In genomic region chr13:100694722-100695644, GRCh38 we compare ENCODE assay signal across 11 cellular contexts. TPM values are rescaled to one million over a fixed set of nuclear protein-coding genes. Genes with fewer than 3 reads are reported as not detected.
DNase-seq lines count a peak whose midpoint lies in the region; ATAC-seq, FAIRE-seq and TF ChIP-seq lines count a peak whose summit lies in the region.
"Had no signal": no experiment of that assay in that cellular context is flagged by ENCODE, and none has a peak within 500 bp of the region (broad histone marks: within the 10 kb centered on the region; RNA-seq: fewer than 3 reads in every experiment).

No MANE protein-coding gene starts in this region.

- no peaks in the 10 kb centered on the region for H3K79me2 ChIP-seq in PC-3 (ENCODE audit: low read length)

- no peaks in the 10 kb centered on the region for H3K27me3 ChIP-seq in PC-3 (ENCODE audit: low read length)
- no peaks in the 10 kb centered on the region for H3K27me3 ChIP-seq in foreskin keratinocyte
- peaks cover 0 to 3% of the 10 kb centered on the region in 2 donors for H3K27me3 ChIP-seq in small intestine (ENCODE audit: control insufficient read depth in 2 of 2, insufficient read depth in 2 of 2, low read length in 2 of 2)
- no peaks in the 10 kb centered on the region for H3K27me3 ChIP-seq in vagina

- H3K9me2 ChIP-seq in PC-3 (replicated peaks; ENCODE audit: low read length): no peaks in the 10 kb centered on the region

- TF ChIP-seq CTCF in PC-3 (conservative IDR thresholded peaks at IDR 0.05; ENCODE audit: low read depth, low read length) (peak; percentile 52), foreskin keratinocyte (conservative IDR thresholded peaks at IDR 0.05) (peak; percentile 60), vagina (IDR thresholded peaks at IDR 0.05) (no peak)

- H3K36me3 ChIP-seq in PC-3 (ENCODE audit: low read depth, low read length) (no peaks in the 10 kb centered on the region), small intestine (ENCODE audit: control insufficient read depth in 2 of 2, insufficient read depth in 2 of 2, low read length in 2 of 2) (no peaks in the 10 kb centered on the region), vagina (no peaks in the 10 kb centered on the region)

- no peaks in the 10 kb centered on the region for H3K4me1 Mint-ChIP-seq in activated T-helper 2 cell treated with anti-CD3 and anti-CD28 coated beads, Interferon-gamma antibody, Interleukin-2, Interleukin-4, amounts not matched to agents 10 μg/mL and 5 μg/mL and 100 μg/mL, durations not matched to agents 14 hours and 24 hours and 36 hours (ENCODE audit: low read depth)

- CTCF ChIA-PET in PC-3 (lab: Charles Lee): no interaction called here

- no peak for TF ChIP-seq POLR2A in vagina (IDR thresholded peaks at IDR 0.05)

- intact Hi-C loops in PC-3 (cut with micrococcal nuclease): no loop called here
- intact Hi-C loops in vagina (cut with DNase I): no loop called here
- intact Hi-C loops in activated T-helper 2 cell treated with anti-CD3 and anti-CD28 coated beads, Interferon-gamma antibody, Interleukin-2, Interleukin-4, amounts not matched to agents 10 μg/mL and 5 μg/mL and 100 μg/mL, durations not matched to agents 14 hours and 24 hours and 36 hours (cut with micrococcal nuclease): no loop called here

- no TSS peak for BruUV-seq in PC-3 (replicated peaks; lab: Mats Ljungman, UMichigan)

- no peak overlapping the region for H3K9ac ChIP-seq in PC-3 (ENCODE audit: low read length)

- H3K4me3 Mint-ChIP-seq in activated T-helper 2 cell treated with anti-CD3 and anti-CD28 coated beads, Interferon-gamma antibody, Interleukin-2, Interleukin-4, amounts not matched to agents 10 μg/mL and 5 μg/mL and 100 μg/mL, durations not matched to agents 14 hours and 24 hours and 36 hours (ENCODE audit: low read depth): no peak overlapping the region
- H3K4me3 Mint-ChIP-seq: natural killer cell treated with Interleukin-12 subunit alpha and Interleukin-12 subunit beta and Interleukin-15 and Interleukin-18, amount 100 ng/mL, for 72 hours had no signal

- no peak overlapping the region for H3K27ac Mint-ChIP-seq in activated T-helper 2 cell treated with anti-CD3 and anti-CD28 coated beads, Interferon-gamma antibody, Interleukin-2, Interleukin-4, amounts not matched to agents 10 μg/mL and 5 μg/mL and 100 μg/mL, durations not matched to agents 14 hours and 24 hours and 36 hours
- H3K27ac Mint-ChIP-seq: natural killer cell treated with Interleukin-12 subunit alpha and Interleukin-12 subunit beta and Interleukin-15 and Interleukin-18, amount 100 ng/mL, for 72 hours had no signal

- POLR2A ChIA-PET in PC-3 (lab: Charles Lee; ENCODE audit: unreplicated experiment): no interaction called here

- FAIRE-seq in small intestine (lab: Jason Lieb, UNC): no peak
- FAIRE-seq: A204.1, TTC549 had no signal

- H3K4me1 ChIP-seq in PC-3 (ENCODE audit: insufficient read depth, low read length) (no peaks in the 10 kb centered on the region; the same call in 1 of the 2 replicates), foreskin keratinocyte (no peaks in the 10 kb centered on the region), small intestine (ENCODE audit: control insufficient read depth in 2 of 2, insufficient read depth in 1 of 2, low read depth in 1 of 2, low read length in 1 of 2) (no peaks in the 10 kb centered on the region), vagina (no peaks in the 10 kb centered on the region)

- H4K20me1 ChIP-seq in PC-3 (ENCODE audit: low read length): no peaks in the 10 kb centered on the region

- no peaks in the 10 kb centered on the region for H3F3A ChIP-seq in PC-3 (ENCODE audit: low read length, unreplicated experiment)

- H3K4me2 ChIP-seq in PC-3 (ENCODE audit: low read length): no peak overlapping the region

- no peaks in the 10 kb centered on the region for H3K9me3 ChIP-seq in PC-3 (ENCODE audit: low read length)
- H3K9me3 ChIP-seq in small intestine (ENCODE audit: control insufficient read depth, low read depth): no peaks in the 10 kb centered on the region
- H3K9me3 ChIP-seq in vagina: no peaks in the 10 kb centered on the region

- peak; percentile 22 for DNase-seq in DMS 273 (lab: John Stamatoyannopoulos, UW; ENCODE audit: unreplicated experiment)
- no peak for DNase-seq in DMS 273 treated with DMSO at 0.1 percent for 48 hours (lab: John Stamatoyannopoulos, UW)
- DNase-seq in PC-3: peak; percentile 58
- peak in 1 of 2 donors; percentile 14 for DNase-seq in foreskin keratinocyte
- DNase-seq in small intestine: peak; percentile 49
- DNase-seq in vagina (ENCODE audit: extremely low spot score in 2 of 2): no peak
- DNase-seq in activated T-helper 2 cell treated with anti-CD3 and anti-CD28 coated beads, Interferon-gamma antibody, Interleukin-2, Interleukin-4, amounts not matched to agents 10 μg/mL and 5 μg/mL and 100 μg/mL, durations not matched to agents 14 hours and 24 hours and 36 hours (ENCODE audit: low spot score): no peak
- no peak for DNase-seq in NCI-H2171 treated with DMSO at 0.1 percent for 48 hours (lab: John Stamatoyannopoulos, UW)

- H3K27ac ChIP-seq in PC-3 (ENCODE audit: low read length): no peak overlapping the region
- H3K27ac ChIP-seq in foreskin keratinocyte: no peak overlapping the region
- H3K27ac ChIP-seq in small intestine (ENCODE audit: low read depth in 1 of 2, low read length in 1 of 2): no peak overlapping the region
- H3K27ac ChIP-seq in vagina: no peak overlapping the region

- no peaks in the 10 kb centered on the region for H3K36me3 Mint-ChIP-seq in activated T-helper 2 cell treated with anti-CD3 and anti-CD28 coated beads, Interferon-gamma antibody, Interleukin-2, Interleukin-4, amounts not matched to agents 10 μg/mL and 5 μg/mL and 100 μg/mL, durations not matched to agents 14 hours and 24 hours and 36 hours (ENCODE audit: low read depth)
- H3K36me3 Mint-ChIP-seq: natural killer cell treated with Interleukin-12 subunit alpha and Interleukin-12 subunit beta and Interleukin-15 and Interleukin-18, amount 100 ng/mL, for 72 hours had no signal

- peak; percentile 78 for ATAC-seq in PC-3
- peak; percentile 85 for ATAC-seq in foreskin keratinocyte

- H3K4me3 ChIP-seq in PC-3 (ENCODE audit: low read length): no peak overlapping the region
- H3K4me3 ChIP-seq in small intestine (ENCODE audit: low read depth in 1 of 2, low read length in 2 of 2): no peak overlapping the region
- no peak overlapping the region for H3K4me3 ChIP-seq in vagina

- H3K9me3 Mint-ChIP-seq in activated T-helper 2 cell treated with anti-CD3 and anti-CD28 coated beads, Interferon-gamma antibody, Interleukin-2, Interleukin-4, amounts not matched to agents 10 μg/mL and 5 μg/mL and 100 μg/mL, durations not matched to agents 14 hours and 24 hours and 36 hours: peaks cover 4% of the 10 kb centered on the region
- H3K9me3 Mint-ChIP-seq: natural killer cell treated with Interleukin-12 subunit alpha and Interleukin-12 subunit beta and Interleukin-15 and Interleukin-18, amount 100 ng/mL, for 72 hours had no signal

- WGBS in small intestine, 3 donors: 29 to 43% (median 37%) methylated on average over 12 of the region's 12 CpGs

- H2AFZ ChIP-seq in PC-3 (ENCODE audit: low read length): peak overlapping the region; percentile 33; the same call in 1 of the 2 replicates

- H3K27me3 Mint-ChIP-seq in activated T-helper 2 cell treated with anti-CD3 and anti-CD28 coated beads, Interferon-gamma antibody, Interleukin-2, Interleukin-4, amounts not matched to agents 10 μg/mL and 5 μg/mL and 100 μg/mL, durations not matched to agents 14 hours and 24 hours and 36 hours (ENCODE audit: low read depth): peaks cover 5% of the 10 kb centered on the region

RNA-seq across cellular contexts. Expression of gene TMTC4, which starts 20.4 kb away (rescaled TPM):
- 6.3 and 15.1 TPM in 2 replicates for total RNA-seq in PC-3 (2014; rRNA removed)
- total RNA-seq in foreskin keratinocyte: 10.6 and 10.7 TPM in 2 replicates
- 2.9 and 3.6 TPM in 2 replicates for polyA plus RNA-seq in foreskin keratinocyte
- polyA plus RNA-seq in small intestine: 10 to 100 TPM in 1 of 3 donors, 1 to 10 TPM in 2; 6.3 to 10.2 (median 7.3) TPM
- total RNA-seq in vagina: 25.8 TPM
- 19.2 and 20.3 TPM in 2 replicates for total RNA-seq in activated T-helper 2 cell treated with anti-CD3 and anti-CD28 coated beads, Interferon-gamma antibody, Interleukin-2, Interleukin-4, amounts not matched to agents 10 μg/mL and 5 μg/mL and 100 μg/mL, durations not matched to agents 14 hours and 24 hours and 36 hours

Comparison
In these comparisons a context has a peak if more than half of its experiments do, and no peak if none do; other contexts are left out.
1. DNase-seq: peak in DMS 273 (single experiment), PC-3 (single experiment) and small intestine (single experiment); none in DMS 273 treated with DMSO at 0.1 percent for 48 hours (single experiment), vagina (0 of 2), activated T-helper 2 cell treated with anti-CD3 and anti-CD28 coated beads, Interferon-gamma antibody, Interleukin-2, Interleukin-4, amounts not matched to agents 10 μg/mL and 5 μg/mL and 100 μg/mL, durations not matched to agents 14 hours and 24 hours and 36 hours (single experiment) and NCI-H2171 treated with DMSO at 0.1 percent for 48 hours (single experiment).
2. CTCF ChIP-seq: peak in PC-3 (single experiment) and foreskin keratinocyte (single experiment); none in vagina (0 of 3).